ENCODE assay signal across 2 cellular contexts in the genomic region with DNA sequence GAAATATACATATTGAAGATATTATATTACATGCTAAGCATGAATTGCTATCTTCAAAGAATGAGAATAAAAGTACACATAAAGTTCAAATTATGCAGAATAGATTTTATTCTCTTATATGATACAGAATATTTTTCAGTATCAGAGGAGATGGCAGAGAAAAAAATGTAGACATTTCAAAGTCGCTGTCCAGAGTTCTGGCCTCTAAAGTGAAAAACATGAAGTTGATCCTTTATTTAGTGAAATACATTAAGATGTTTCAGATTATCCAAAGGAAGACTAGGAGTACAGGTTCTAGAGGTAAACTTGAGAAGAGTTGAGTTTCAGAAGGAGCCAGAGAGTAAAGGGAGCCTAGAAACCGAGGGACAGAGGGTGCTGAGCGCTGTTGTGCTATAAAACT.
TF ChIP-seq lines count a peak whose summit lies in the region.

No MANE protein-coding gene starts in this region.

TF ChIP-seq in A549, 52 proteins besides CTCF, POLR2A, EP300 and RAD21 (continued from another document):
- TF ChIP-seq REST (IDR thresholded peaks at IDR 0.05) = peak; percentile 78
- no peak for TF ChIP-seq CHD4 (IDR thresholded peaks at IDR 0.05; ENCODE audit: borderline replicate concordance)
- TF ChIP-seq FOXS1 (CRISPR knock-in tag; IDR thresholded peaks at IDR 0.05) = no peak
- TF ChIP-seq CHD2 (IDR thresholded peaks at IDR 0.05; ENCODE audit: low read length, partially characterized antibody) = no peak
- no peak for TF ChIP-seq HDAC2 (IDR thresholded peaks at IDR 0.05)

TF ChIP-seq in GM23338, 12 proteins besides CTCF, POLR2A, EP300 and RAD21:
- TF ChIP-seq REST (IDR thresholded peaks at IDR 0.05; ENCODE audit: unreplicated experiment) = peak; percentile 39
- TF ChIP-seq NANOG (IDR thresholded peaks at IDR 0.05; ENCODE audit: borderline replicate concordance) = no peak
